14 cellular contexts compared by ENCODE assay signal in genomic region chr11:104792861-104793260, GRCh38.
DNase-seq lines count a peak whose midpoint lies in the region; ATAC-seq and TF ChIP-seq lines count a peak whose summit lies in the region.
"Had no signal": no experiment of that assay in that cellular context is flagged by ENCODE, and none has a peak within 500 bp of the region (broad histone marks: within the 10 kb centered on the region; RNA-seq: fewer than 3 reads in every experiment).

No MANE protein-coding gene starts in this region.

- H3K27me3 Mint-ChIP-seq in GM23338 (ENCODE audit: insufficient read depth, low read depth, poor library complexity) = no peaks in the 10 kb centered on the region
- H3K27me3 Mint-ChIP-seq in naive thymus-derived CD4-positive, alpha-beta T cell = no peaks in the 10 kb centered on the region
- H3K27me3 Mint-ChIP-seq: B cell; CD4-positive, alpha-beta memory T cell had no signal

- no peaks in the 10 kb centered on the region for H3K4me1 ChIP-seq in GM23338 (ENCODE audit: insufficient read depth)
- no peaks in the 10 kb centered on the region for H3K4me1 ChIP-seq in mesenchymal stem cell (ENCODE audit: control insufficient read depth, insufficient read depth, low read depth, low read length)
- H3K4me1 ChIP-seq in neuronal stem cell (ENCODE audit: control insufficient read depth in 2 of 2, insufficient read depth in 1 of 2, low read depth in 1 of 2, low read length in 2 of 2) = peaks cover 0 to 2% of the 10 kb centered on the region in 2 donors
- H3K4me1 ChIP-seq in naive thymus-derived CD4-positive, alpha-beta T cell (ENCODE audit: control insufficient read depth in 2 of 2, insufficient read depth in 2 of 2, low read length in 2 of 2) = no peaks in the 10 kb centered on the region
- H3K4me1 ChIP-seq in upper lobe of left lung = no peaks in the 10 kb centered on the region

- H2BK12ac ChIP-seq in mesenchymal stem cell (ENCODE audit: low read length in 2 of 2) (no peak overlapping the region), neuronal stem cell (ENCODE audit: low read length) (no peak overlapping the region)

- no peak overlapping the region for H3K4me2 ChIP-seq in GM23338
- H3K4me2 ChIP-seq in mesenchymal stem cell (ENCODE audit: low read length, poor library complexity, severe bottlenecking) = no peak overlapping the region
- H3K4me2 ChIP-seq in neuronal stem cell (ENCODE audit: insufficient read depth, low read length, poor library complexity, severe bottlenecking) = no peak overlapping the region

- no peak overlapping the region for H3K23ac ChIP-seq in mesenchymal stem cell (ENCODE audit: low read length in 2 of 2)
- no peak overlapping the region for H3K23ac ChIP-seq in neuronal stem cell (ENCODE audit: low read depth, low read length, poor library complexity)

- H3K18ac ChIP-seq in mesenchymal stem cell (ENCODE audit: low read depth in 1 of 2, low read length in 2 of 2) (no peak overlapping the region), neuronal stem cell (ENCODE audit: low read length) (no peak overlapping the region)

- no peaks in the 10 kb centered on the region for H3K79me1 ChIP-seq in mesenchymal stem cell (replicated peaks; ENCODE audit: low read length, poor library complexity, severe bottlenecking)
- no peaks in the 10 kb centered on the region for H3K79me1 ChIP-seq in neuronal stem cell (ENCODE audit: low read depth, low read length)

- no peak overlapping the region for H3K9ac ChIP-seq in mesenchymal stem cell (ENCODE audit: low read length)
- no peak overlapping the region for H3K9ac ChIP-seq in neuronal stem cell (ENCODE audit: low read depth, low read length, poor library complexity)

- H2BK120ac ChIP-seq in mesenchymal stem cell (ENCODE audit: low read depth, low read length) (no peak overlapping the region), neuronal stem cell (ENCODE audit: low read depth, low read length) (no peak overlapping the region)

- H3K14ac ChIP-seq in mesenchymal stem cell (ENCODE audit: low read length in 2 of 2) = no peak overlapping the region
- no peak overlapping the region for H3K14ac ChIP-seq in neuronal stem cell (ENCODE audit: low read length)

- peaks cover 22% of the 10 kb centered on the region for H3K36me3 Mint-ChIP-seq in GM23338 (ENCODE audit: low read depth)
- peaks cover 0 to 21% (median 3%) of the 10 kb centered on the region in 5 donors for H3K36me3 Mint-ChIP-seq in naive thymus-derived CD4-positive, alpha-beta T cell

- no peak overlapping the region for H4K8ac ChIP-seq in mesenchymal stem cell (ENCODE audit: low read length)
- no peak overlapping the region for H4K8ac ChIP-seq in neuronal stem cell (ENCODE audit: low read depth, low read length)

- 50% methylated on average over 1 of the region's 2 CpGs for WGBS in mesenchymal stem cell
- WGBS in neuronal stem cell (ENCODE audit: extremely low coverage in 2 of 2, insufficient read length in 2 of 2, insufficient replicate concordance in 1 of 2), 2 donors = no CpG with 5 or more reads among the region's 2 CpGs
- WGBS in upper lobe of left lung, 2 donors = 64 to 80% methylated on average over 2 of the region's 2 CpGs

- no peaks in the 10 kb centered on the region for H3K4me1 Mint-ChIP-seq in GM23338
- H3K4me1 Mint-ChIP-seq in naive thymus-derived CD4-positive, alpha-beta T cell = peaks cover 1 to 18% (median 8%) of the 10 kb centered on the region in 7 donors

- no peak overlapping the region for H3K4me3 Mint-ChIP-seq in GM23338
- H3K4me3 Mint-ChIP-seq in naive thymus-derived CD4-positive, alpha-beta T cell = no peak overlapping the region
- H3K4me3 Mint-ChIP-seq: B cell; CD4-positive, alpha-beta memory T cell had no signal

- H3K27ac Mint-ChIP-seq in GM23338 = no peak overlapping the region
- H3K27ac Mint-ChIP-seq in naive thymus-derived CD4-positive, alpha-beta T cell = peak overlapping the region in 1 of 9 donors; percentile 68
- H3K27ac Mint-ChIP-seq: B cell had no signal

- H3K4me3 ChIP-seq in GM23338 = no peak overlapping the region
- H3K4me3 ChIP-seq in mesenchymal stem cell (ENCODE audit: insufficient read depth in 1 of 2, low read depth in 1 of 2, low read length in 2 of 2) = no peak overlapping the region
- no peak overlapping the region for H3K4me3 ChIP-seq in neuronal stem cell (ENCODE audit: low read length in 2 of 2)
- no peak overlapping the region for H3K4me3 ChIP-seq in naive thymus-derived CD4-positive, alpha-beta T cell (ENCODE audit: low read length)
- no peak overlapping the region for H3K4me3 ChIP-seq in upper lobe of left lung

- H3K4ac ChIP-seq in mesenchymal stem cell (ENCODE audit: low read depth in 1 of 2, low read length in 2 of 2) (no peak overlapping the region), neuronal stem cell (ENCODE audit: low read length) (no peak overlapping the region)

- H3K36me3 ChIP-seq in GM23338 (ENCODE audit: insufficient read depth) (peaks cover 3% of the 10 kb centered on the region; the same call in 1 of the 2 replicates), mesenchymal stem cell (ENCODE audit: control insufficient read depth in 1 of 2, insufficient read depth in 2 of 2, low read depth in 1 of 2, low read length in 2 of 2) (no peaks in the 10 kb centered on the region), neuronal stem cell (replicated peaks in 1 of 2; ENCODE audit: control insufficient read depth in 2 of 2, insufficient read depth in 2 of 2, low read length in 2 of 2) (no peaks in the 10 kb centered on the region), upper lobe of left lung (no peaks in the 10 kb centered on the region)
- H3K36me3 ChIP-seq in naive thymus-derived CD4-positive, alpha-beta T cell (ENCODE audit: control insufficient read depth in 2 of 3, insufficient read depth in 3 of 3, low read length in 3 of 3) = no peaks in the 10 kb centered on the region

- no peak for TF ChIP-seq CTCF in GM23338 (conservative IDR thresholded peaks at IDR 0.05; ENCODE audit: low read depth in 2 of 2)
- TF ChIP-seq CTCF in upper lobe of left lung (IDR thresholded peaks at IDR 0.05) = no peak

- no peak overlapping the region for H2AFZ ChIP-seq in GM23338
- H2AFZ ChIP-seq in mesenchymal stem cell (ENCODE audit: low read depth, low read length) = no peak overlapping the region
- peak overlapping the region; percentile 41 for H2AFZ ChIP-seq in neuronal stem cell (ENCODE audit: low read length)

- no peaks in the 10 kb centered on the region for H3K27me3 ChIP-seq in GM23338 (ENCODE audit: insufficient read depth)
- H3K27me3 ChIP-seq in mesenchymal stem cell (ENCODE audit: control insufficient read depth in 1 of 2, insufficient read depth in 1 of 2, low read length in 2 of 2) = no peaks in the 10 kb centered on the region
- H3K27me3 ChIP-seq in neuronal stem cell (ENCODE audit: control insufficient read depth in 3 of 3, insufficient read depth in 3 of 3, low read depth in 1 of 3, low read length in 3 of 3) = no peaks in the 10 kb centered on the region
- H3K27me3 ChIP-seq in naive thymus-derived CD4-positive, alpha-beta T cell (ENCODE audit: control insufficient read depth in 2 of 2, insufficient read depth in 2 of 2, low read length in 2 of 2) = no peaks in the 10 kb centered on the region
- H3K27me3 ChIP-seq in upper lobe of left lung = no peaks in the 10 kb centered on the region

- CTCF ChIA-PET in naive thymus-derived CD4-positive, alpha-beta T cell (lab: Charles Lee) = no interaction called here

- TF ChIP-seq EP300 in upper lobe of left lung (IDR thresholded peaks at IDR 0.05) = no peak

- H3K9me3 Mint-ChIP-seq in GM23338 = peaks cover 14% of the 10 kb centered on the region
- peaks cover 0 to 13% (median 0%) of the 10 kb centered on the region in 11 donors for H3K9me3 Mint-ChIP-seq in naive thymus-derived CD4-positive, alpha-beta T cell

- no peak for TF ChIP-seq POLR2A in upper lobe of left lung (IDR thresholded peaks at IDR 0.05)

- H3K27ac ChIP-seq in GM23338 (ENCODE audit: low read depth) (no peak overlapping the region), mesenchymal stem cell (ENCODE audit: low read length, poor library complexity, severe bottlenecking) (no peak overlapping the region), neuronal stem cell (replicated peaks; ENCODE audit: low read length) (no peak overlapping the region), upper lobe of left lung (no peak overlapping the region)
- H3K27ac ChIP-seq in naive thymus-derived CD4-positive, alpha-beta T cell (ENCODE audit: low read depth, low read length) = no peak overlapping the region

- no peak overlapping the region for H4K91ac ChIP-seq in mesenchymal stem cell (ENCODE audit: low read length)
- H4K91ac ChIP-seq in neuronal stem cell (ENCODE audit: low read depth, low read length, poor library complexity) = no peak overlapping the region

- 0 out of 2 replicates have a peak, but pooled peaks cover 7% of the 10 kb centered on the region for H3K9me2 ChIP-seq in GM23338 (ENCODE audit: insufficient read depth)

- H2BK15ac ChIP-seq in mesenchymal stem cell (ENCODE audit: low read depth, poor library complexity, severe bottlenecking) (no peak overlapping the region), neuronal stem cell (ENCODE audit: low read length) (no peak overlapping the region)

- no peak for ATAC-seq in GM23338
- no peak for ATAC-seq in naive thymus-derived CD4-positive, alpha-beta T cell
- no peak for ATAC-seq in upper lobe of left lung (ENCODE audit: low FRiP score in 2 of 2)
- ATAC-seq in HG02759 (IDR thresholded peaks at IDR 0.05; ENCODE audit: unreplicated experiment) = no peak
- ATAC-seq: HCT116 had no signal

- peak; percentile 27 for DNase-seq in GM23338 (ENCODE audit: low spot score)
- DNase-seq in amniotic epithelial cell (ENCODE audit: low read depth) = peak; percentile 16
- DNase-seq in mesenchymal stem cell = peak; percentile 15
- DNase-seq in neuronal stem cell (ENCODE audit: low spot score) = peak; percentile 6
- no peak for DNase-seq in naive thymus-derived CD4-positive, alpha-beta T cell
- DNase-seq in upper lobe of left lung = no peak
- DNase-seq: C1 segment of cervical spinal cord; CD4-positive, alpha-beta memory T cell; DMS79 treated with DMSO at 0.1 percent for 48 hours; EL; GDM1 had no signal

- H2BK5ac ChIP-seq in mesenchymal stem cell (ENCODE audit: low read depth, low read length, poor library complexity, severe bottlenecking) = no peak overlapping the region
- no peak overlapping the region for H2BK5ac ChIP-seq in neuronal stem cell (ENCODE audit: low read length)

- H3F3A ChIP-seq in GM23338 (replicated peaks; ENCODE audit: low read depth) = no peaks in the 10 kb centered on the region

- POLR2A ChIA-PET in naive thymus-derived CD4-positive, alpha-beta T cell (lab: Charles Lee) = interaction anchor here (1.1 kb wide), 1 partner anchor 92 kb away, joined by 3 read pairs; no protein-coding TSS in a partner anchor

- no peaks in the 10 kb centered on the region for H3K79me2 ChIP-seq in GM23338 (replicated peaks; ENCODE audit: insufficient read depth)

- no peak overlapping the region for H2AK5ac ChIP-seq in mesenchymal stem cell (ENCODE audit: low read length, severe bottlenecking)
- no peak overlapping the region for H2AK5ac ChIP-seq in neuronal stem cell (ENCODE audit: low read depth, low read length)

- no peaks in the 10 kb centered on the region for H4K20me1 ChIP-seq in GM23338 (replicated peaks; ENCODE audit: insufficient read depth)

- intact Hi-C loops in naive thymus-derived CD4-positive, alpha-beta T cell (cut with micrococcal nuclease) = loop anchor here in 1 of 2 donors (2.0 to 10.0 kb wide), 2 partner anchors 20 to 1232 kb away; partner anchors contain the start of gene MSANTD4

- H3K9me3 ChIP-seq in mesenchymal stem cell (ENCODE audit: control insufficient read depth, low read length) = no peaks in the 10 kb centered on the region
- peaks cover 2 to 5% of the 10 kb centered on the region in 2 donors for H3K9me3 ChIP-seq in neuronal stem cell (replicated peaks in 1 of 2; ENCODE audit: control insufficient read depth in 2 of 2, insufficient read depth in 1 of 2, low read depth in 1 of 2, low read length in 2 of 2)
- no peaks in the 10 kb centered on the region for H3K9me3 ChIP-seq in naive thymus-derived CD4-positive, alpha-beta T cell (ENCODE audit: control insufficient read depth in 2 of 3, low read length in 3 of 3)
- no peaks in the 10 kb centered on the region for H3K9me3 ChIP-seq in upper lobe of left lung

Comparison
In these comparisons a context has a peak if more than half of its experiments do, and no peak if none do; other contexts are left out.
1. DNase-seq: peak in GM23338 (single experiment), amniotic epithelial cell (single experiment), mesenchymal stem cell (single experiment) and neuronal stem cell (single experiment); none in naive thymus-derived CD4-positive, alpha-beta T cell (0 of 9) and upper lobe of left lung (0 of 2).